1 cellular context compared by ENCODE assay signal in the genomic region with DNA sequence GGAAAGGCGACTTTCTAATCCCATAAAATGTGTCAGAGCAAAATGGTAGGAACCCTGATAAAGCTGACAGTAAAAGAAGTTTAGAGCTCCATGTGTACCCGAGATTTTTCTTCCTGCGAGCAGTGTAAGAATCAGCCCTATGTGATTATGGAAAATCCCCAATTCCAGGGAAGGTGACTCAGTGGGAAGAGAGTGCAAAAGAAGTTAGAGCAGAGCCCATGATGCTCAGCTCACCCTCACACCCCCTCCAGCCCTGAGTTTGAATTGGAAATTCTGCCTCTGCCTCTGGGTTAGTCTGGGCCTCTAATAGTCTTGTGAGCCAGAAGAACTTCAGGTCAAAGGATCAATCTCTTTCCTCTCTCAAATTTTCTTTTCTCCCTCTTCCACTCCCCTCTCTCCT.
TF ChIP-seq lines count a peak whose summit lies in the region.

No MANE protein-coding gene starts in this region.

TF ChIP-seq in HepG2, 621 proteins besides CTCF, POLR2A, EP300 and RAD21:
- TF ChIP-seq TERF1 (CRISPR knock-in tag; IDR thresholded peaks at IDR 0.05): no peak
- TF ChIP-seq ARID2 (CRISPR knock-in tag; IDR thresholded peaks at IDR 0.05; ENCODE audit: borderline replicate concordance): no peak
- TF ChIP-seq CAMTA2 (CRISPR knock-in tag; IDR thresholded peaks at IDR 0.05; ENCODE audit: borderline replicate concordance): no peak
- TF ChIP-seq, protein P1, sequence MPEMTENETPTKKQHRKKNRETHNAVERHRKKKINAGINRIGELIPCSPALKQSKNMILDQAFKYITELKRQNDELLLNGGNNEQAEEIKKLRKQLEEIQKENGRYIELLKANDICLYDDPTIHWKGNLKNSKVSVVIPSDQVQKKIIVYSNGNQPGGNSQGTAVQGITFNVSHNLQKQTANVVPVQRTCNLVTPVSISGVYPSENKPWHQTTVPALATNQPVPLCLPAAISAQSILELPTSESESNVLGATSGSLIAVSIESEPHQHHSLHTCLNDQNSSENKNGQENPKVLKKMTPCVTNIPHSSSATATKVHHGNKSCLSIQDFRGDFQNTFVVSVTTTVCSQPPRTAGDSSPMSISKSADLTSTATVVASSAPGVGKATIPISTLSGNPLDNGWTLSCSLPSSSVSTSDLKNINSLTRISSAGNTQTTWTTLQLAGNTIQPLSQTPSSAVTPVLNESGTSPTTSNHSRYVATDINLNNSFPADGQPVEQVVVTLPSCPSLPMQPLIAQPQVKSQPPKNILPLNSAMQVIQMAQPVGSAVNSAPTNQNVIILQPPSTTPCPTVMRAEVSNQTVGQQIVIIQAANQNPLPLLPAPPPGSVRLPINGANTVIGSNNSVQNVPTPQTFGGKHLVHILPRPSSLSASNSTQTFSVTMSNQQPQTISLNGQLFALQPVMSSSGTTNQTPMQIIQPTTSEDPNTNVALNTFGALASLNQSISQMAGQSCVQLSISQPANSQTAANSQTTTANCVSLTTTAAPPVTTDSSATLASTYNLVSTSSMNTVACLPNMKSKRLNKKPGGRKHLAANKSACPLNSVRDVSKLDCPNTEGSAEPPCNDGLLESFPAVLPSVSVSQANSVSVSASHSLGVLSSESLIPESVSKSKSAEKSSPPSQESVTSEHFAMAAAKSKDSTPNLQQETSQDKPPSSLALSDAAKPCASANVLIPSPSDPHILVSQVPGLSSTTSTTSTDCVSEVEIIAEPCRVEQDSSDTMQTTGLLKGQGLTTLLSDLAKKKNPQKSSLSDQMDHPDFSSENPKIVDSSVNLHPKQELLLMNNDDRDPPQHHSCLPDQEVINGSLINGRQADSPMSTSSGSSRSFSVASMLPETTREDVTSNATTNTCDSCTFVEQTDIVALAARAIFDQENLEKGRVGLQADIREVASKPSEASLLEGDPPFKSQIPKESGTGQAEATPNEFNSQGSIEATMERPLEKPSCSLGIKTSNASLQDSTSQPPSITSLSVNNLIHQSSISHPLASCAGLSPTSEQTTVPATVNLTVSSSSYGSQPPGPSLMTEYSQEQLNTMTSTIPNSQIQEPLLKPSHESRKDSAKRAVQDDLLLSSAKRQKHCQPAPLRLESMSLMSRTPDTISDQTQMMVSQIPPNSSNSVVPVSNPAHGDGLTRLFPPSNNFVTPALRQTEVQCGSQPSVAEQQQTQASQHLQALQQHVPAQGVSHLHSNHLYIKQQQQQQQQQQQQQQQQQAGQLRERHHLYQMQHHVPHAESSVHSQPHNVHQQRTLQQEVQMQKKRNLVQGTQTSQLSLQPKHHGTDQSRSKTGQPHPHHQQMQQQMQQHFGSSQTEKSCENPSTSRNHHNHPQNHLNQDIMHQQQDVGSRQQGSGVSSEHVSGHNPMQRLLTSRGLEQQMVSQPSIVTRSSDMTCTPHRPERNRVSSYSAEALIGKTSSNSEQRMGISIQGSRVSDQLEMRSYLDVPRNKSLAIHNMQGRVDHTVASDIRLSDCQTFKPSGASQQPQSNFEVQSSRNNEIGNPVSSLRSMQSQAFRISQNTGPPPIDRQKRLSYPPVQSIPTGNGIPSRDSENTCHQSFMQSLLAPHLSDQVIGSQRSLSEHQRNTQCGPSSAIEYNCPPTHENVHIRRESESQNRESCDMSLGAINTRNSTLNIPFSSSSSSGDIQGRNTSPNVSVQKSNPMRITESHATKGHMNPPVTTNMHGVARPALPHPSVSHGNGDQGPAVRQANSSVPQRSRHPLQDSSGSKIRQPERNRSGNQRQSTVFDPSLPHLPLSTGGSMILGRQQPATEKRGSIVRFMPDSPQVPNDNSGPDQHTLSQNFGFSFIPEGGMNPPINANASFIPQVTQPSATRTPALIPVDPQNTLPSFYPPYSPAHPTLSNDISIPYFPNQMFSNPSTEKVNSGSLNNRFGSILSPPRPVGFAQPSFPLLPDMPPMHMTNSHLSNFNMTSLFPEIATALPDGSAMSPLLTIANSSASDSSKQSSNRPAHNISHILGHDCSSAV (CRISPR knock-in tag; IDR thresholded peaks at IDR 0.05; ENCODE audit: borderline replicate concordance): no peak
- TF ChIP-seq NBN (conservative IDR thresholded peaks at IDR 0.05): no peak
- TF ChIP-seq MED1 (CRISPR knock-in tag; IDR thresholded peaks at IDR 0.05): no peak
- no peak for TF ChIP-seq ZGPAT (CRISPR knock-in tag; IDR thresholded peaks at IDR 0.05)
- no peak for TF ChIP-seq ZBTB8A (CRISPR knock-in tag; IDR thresholded peaks at IDR 0.05; ENCODE audit: borderline replicate concordance, low read depth)
- no peak for TF ChIP-seq SIN3B (IDR thresholded peaks at IDR 0.05; ENCODE audit: low read length)
- no peak for TF ChIP-seq ETV6 (CRISPR knock-in tag; conservative IDR thresholded peaks at IDR 0.05)
- TF ChIP-seq, protein P2, sequence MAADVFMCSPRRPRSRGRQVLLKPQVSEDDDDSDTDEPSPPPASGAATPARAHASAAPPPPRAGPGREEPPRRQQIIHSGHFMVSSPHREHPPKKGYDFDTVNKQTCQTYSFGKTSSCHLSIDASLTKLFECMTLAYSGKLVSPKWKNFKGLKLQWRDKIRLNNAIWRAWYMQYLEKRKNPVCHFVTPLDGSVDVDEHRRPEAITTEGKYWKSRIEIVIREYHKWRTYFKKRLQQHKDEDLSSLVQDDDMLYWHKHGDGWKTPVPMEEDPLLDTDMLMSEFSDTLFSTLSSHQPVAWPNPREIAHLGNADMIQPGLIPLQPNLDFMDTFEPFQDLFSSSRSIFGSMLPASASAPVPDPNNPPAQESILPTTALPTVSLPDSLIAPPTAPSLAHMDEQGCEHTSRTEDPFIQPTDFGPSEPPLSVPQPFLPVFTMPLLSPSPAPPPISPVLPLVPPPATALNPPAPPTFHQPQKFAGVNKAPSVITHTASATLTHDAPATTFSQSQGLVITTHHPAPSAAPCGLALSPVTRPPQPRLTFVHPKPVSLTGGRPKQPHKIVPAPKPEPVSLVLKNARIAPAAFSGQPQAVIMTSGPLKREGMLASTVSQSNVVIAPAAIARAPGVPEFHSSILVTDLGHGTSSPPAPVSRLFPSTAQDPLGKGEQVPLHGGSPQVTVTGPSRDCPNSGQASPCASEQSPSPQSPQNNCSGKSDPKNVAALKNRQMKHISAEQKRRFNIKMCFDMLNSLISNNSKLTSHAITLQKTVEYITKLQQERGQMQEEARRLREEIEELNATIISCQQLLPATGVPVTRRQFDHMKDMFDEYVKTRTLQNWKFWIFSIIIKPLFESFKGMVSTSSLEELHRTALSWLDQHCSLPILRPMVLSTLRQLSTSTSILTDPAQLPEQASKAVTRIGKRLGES (CRISPR knock-in tag; IDR thresholded peaks at IDR 0.05; ENCODE audit: borderline replicate concordance): no peak
- TF ChIP-seq FOXO1 (CRISPR knock-in tag; IDR thresholded peaks at IDR 0.05): no peak
